Comparison of ENCODE assay signal across 1 cellular context in genomic region chr5:132829742-132830435, GRCh38.
TF ChIP-seq lines count a peak whose summit lies in the region.

No MANE protein-coding gene starts in this region.

TF ChIP-seq in HepG2, 621 proteins besides CTCF, POLR2A, EP300 and RAD21 (continued from another document and continues in another):
- no peak for TF ChIP-seq ZNF710 (CRISPR knock-in tag; IDR thresholded peaks at IDR 0.05; ENCODE audit: borderline replicate concordance)
- TF ChIP-seq ZNF513 (CRISPR knock-in tag; conservative IDR thresholded peaks at IDR 0.05) = 0 out of 2 replicates have a peak, but pooled peaks have one; percentile 72
- TF ChIP-seq CAMTA2 (CRISPR knock-in tag; IDR thresholded peaks at IDR 0.05; ENCODE audit: borderline replicate concordance) = 0 out of 2 replicates have a peak, but pooled peaks have one; percentile 2
- TF ChIP-seq ZNF407 (CRISPR knock-in tag; IDR thresholded peaks at IDR 0.05; ENCODE audit: not compliant biosample characterization) = peak; percentile 41
- TF ChIP-seq ZNF343 (CRISPR knock-in tag; IDR thresholded peaks at IDR 0.05) = no peak; the same call in 1 of the 2 replicates
- 0 out of 2 replicates have a peak, but pooled peaks have one; percentile 19 for TF ChIP-seq THRA (CRISPR knock-in tag; IDR thresholded peaks at IDR 0.05; ENCODE audit: borderline replicate concordance)
- TF ChIP-seq ZNF839 (CRISPR knock-in tag; IDR thresholded peaks at IDR 0.05; ENCODE audit: borderline replicate concordance) = peak; percentile 46; the same call in 1 of the 2 replicates
- no peak for TF ChIP-seq ZNF614 (CRISPR knock-in tag; IDR thresholded peaks at IDR 0.05; ENCODE audit: borderline replicate concordance)
- no peak for TF ChIP-seq SMYD3 (CRISPR knock-in tag; IDR thresholded peaks at IDR 0.05)
- no peak for TF ChIP-seq FOXK1 (CRISPR knock-in tag; IDR thresholded peaks at IDR 0.05; ENCODE audit: borderline replicate concordance, low read depth)
- TF ChIP-seq NFKB2 (CRISPR knock-in tag; IDR thresholded peaks at IDR 0.05; ENCODE audit: borderline replicate concordance) = peak; percentile 31; the same call in 1 of the 2 replicates
- TF ChIP-seq ARNT (IDR thresholded peaks at IDR 0.05) = no peak
- TF ChIP-seq BHLHE40 (IDR thresholded peaks at IDR 0.05; ENCODE audit: low read length) = peak; percentile 62
- TF ChIP-seq ZNF124 (CRISPR knock-in tag; IDR thresholded peaks at IDR 0.05) = no peak
- TF ChIP-seq MAFG (CRISPR knock-in tag; IDR thresholded peaks at IDR 0.05) = no peak
- peak; percentile 59 for TF ChIP-seq RBM22 (optimal IDR thresholded peaks at IDR 0.05; ENCODE audit: low read length)
- peak; percentile 20; the same call in 1 of the 2 replicates for TF ChIP-seq IKZF5 (CRISPR knock-in tag; IDR thresholded peaks at IDR 0.05)
- no peak for TF ChIP-seq NONO (IDR thresholded peaks at IDR 0.05)
- TF ChIP-seq NONO (CRISPR knock-in tag; conservative IDR thresholded peaks at IDR 0.05) = peak; percentile 71; the same call in 1 of the 2 replicates
- no peak for TF ChIP-seq ZNF24 (IDR thresholded peaks at IDR 0.05)
- no peak for TF ChIP-seq RBAK (CRISPR knock-in tag; IDR thresholded peaks at IDR 0.05)
- TF ChIP-seq ZNF230 (CRISPR knock-in tag; IDR thresholded peaks at IDR 0.05) = no peak
- TF ChIP-seq MYNN (CRISPR knock-in tag; IDR thresholded peaks at IDR 0.05; ENCODE audit: low read depth) = no peak
- no peak for TF ChIP-seq TBP (CRISPR knock-in tag; IDR thresholded peaks at IDR 0.05)
- TF ChIP-seq ZNF207 (IDR thresholded peaks at IDR 0.05; ENCODE audit: borderline replicate concordance) = no peak
- no peak for TF ChIP-seq THAP9 (CRISPR knock-in tag; IDR thresholded peaks at IDR 0.05; ENCODE audit: borderline replicate concordance)
- no peak for TF ChIP-seq ZNF430 (CRISPR knock-in tag; IDR thresholded peaks at IDR 0.05)
- no peak for TF ChIP-seq ZBTB33 (CRISPR knock-in tag; IDR thresholded peaks at IDR 0.05)
- peak; percentile 39; the same call in 1 of the 2 replicates for TF ChIP-seq PHF21A (CRISPR knock-in tag; IDR thresholded peaks at IDR 0.05)
- no peak for TF ChIP-seq ZNF512 (CRISPR knock-in tag; IDR thresholded peaks at IDR 0.05)
- TF ChIP-seq MTF2 (CRISPR knock-in tag; IDR thresholded peaks at IDR 0.05; ENCODE audit: borderline replicate concordance) = no peak; the same call in 1 of the 2 replicates
- TF ChIP-seq ZNF143 (CRISPR knock-in tag; IDR thresholded peaks at IDR 0.05) = no peak
- TF ChIP-seq SAFB2 (CRISPR knock-in tag; IDR thresholded peaks at IDR 0.05; ENCODE audit: borderline replicate concordance, low read depth) = no peak
- TF ChIP-seq NFE2L2 (IDR thresholded peaks at IDR 0.05; ENCODE audit: low read length) = no peak
- TF ChIP-seq MXD4 (CRISPR knock-in tag; IDR thresholded peaks at IDR 0.05) = no peak
- no peak for TF ChIP-seq ZIK1 (CRISPR knock-in tag; IDR thresholded peaks at IDR 0.05; ENCODE audit: borderline replicate concordance, low read depth)
- no peak for TF ChIP-seq ZNF12 (CRISPR knock-in tag; IDR thresholded peaks at IDR 0.05)
- TF ChIP-seq MAFK (conservative IDR thresholded peaks at IDR 0.05 in 1 of 2, IDR thresholded peaks at IDR 0.05 in 1 of 2; ENCODE audit: low read length in 2 of 2) = no peak
